In the genomic region with DNA sequence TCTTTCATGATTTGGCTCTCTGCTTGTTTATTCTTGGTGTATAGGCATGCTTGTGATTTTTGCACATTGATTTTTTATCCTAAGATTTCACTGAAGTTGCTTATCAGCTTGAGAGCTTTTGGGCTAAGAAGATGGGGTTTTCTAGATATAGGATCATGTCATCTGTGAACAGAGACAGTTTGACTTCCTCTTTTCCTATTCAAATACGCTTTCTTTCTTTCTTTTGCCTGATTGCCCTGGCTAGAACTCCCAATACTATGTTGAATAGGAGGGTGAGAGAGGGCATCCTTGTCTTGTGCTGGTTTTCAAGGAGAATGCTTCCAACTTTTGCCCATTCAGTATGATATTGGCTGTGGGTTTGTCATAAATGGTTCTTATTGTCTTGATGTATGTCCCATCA, we compare ENCODE assay signal across 6 cellular contexts. TPM values are rescaled to one million over a fixed set of nuclear protein-coding genes. Genes with fewer than 3 reads are reported as not detected.
"Had no signal": no experiment of that assay in that cellular context is flagged by ENCODE, and none has a peak within 500 bp of the region (broad histone marks: within the 10 kb centered on the region; RNA-seq: fewer than 3 reads in every experiment).

No MANE protein-coding gene starts in this region.

RNA-seq across cellular contexts. Expression of a gene that starts 37.6 kb away (rescaled TPM):
- total RNA-seq: activated CD4-positive, alpha-beta T cell treated with anti-CD3 and anti-CD28 coated beads for 36 hours; activated CD8-positive, alpha-beta T cell treated with anti-CD3 and anti-CD28 coated beads, Interleukin-2, amount 10 ng/mL, durations not matched to agents 7 days and 5 days; ascending aorta; cardiac muscle cell; NCI-H460; SJSA1 had no signal
- polyA plus RNA-seq: cardiac muscle cell had no signal
